In the genomic region with DNA sequence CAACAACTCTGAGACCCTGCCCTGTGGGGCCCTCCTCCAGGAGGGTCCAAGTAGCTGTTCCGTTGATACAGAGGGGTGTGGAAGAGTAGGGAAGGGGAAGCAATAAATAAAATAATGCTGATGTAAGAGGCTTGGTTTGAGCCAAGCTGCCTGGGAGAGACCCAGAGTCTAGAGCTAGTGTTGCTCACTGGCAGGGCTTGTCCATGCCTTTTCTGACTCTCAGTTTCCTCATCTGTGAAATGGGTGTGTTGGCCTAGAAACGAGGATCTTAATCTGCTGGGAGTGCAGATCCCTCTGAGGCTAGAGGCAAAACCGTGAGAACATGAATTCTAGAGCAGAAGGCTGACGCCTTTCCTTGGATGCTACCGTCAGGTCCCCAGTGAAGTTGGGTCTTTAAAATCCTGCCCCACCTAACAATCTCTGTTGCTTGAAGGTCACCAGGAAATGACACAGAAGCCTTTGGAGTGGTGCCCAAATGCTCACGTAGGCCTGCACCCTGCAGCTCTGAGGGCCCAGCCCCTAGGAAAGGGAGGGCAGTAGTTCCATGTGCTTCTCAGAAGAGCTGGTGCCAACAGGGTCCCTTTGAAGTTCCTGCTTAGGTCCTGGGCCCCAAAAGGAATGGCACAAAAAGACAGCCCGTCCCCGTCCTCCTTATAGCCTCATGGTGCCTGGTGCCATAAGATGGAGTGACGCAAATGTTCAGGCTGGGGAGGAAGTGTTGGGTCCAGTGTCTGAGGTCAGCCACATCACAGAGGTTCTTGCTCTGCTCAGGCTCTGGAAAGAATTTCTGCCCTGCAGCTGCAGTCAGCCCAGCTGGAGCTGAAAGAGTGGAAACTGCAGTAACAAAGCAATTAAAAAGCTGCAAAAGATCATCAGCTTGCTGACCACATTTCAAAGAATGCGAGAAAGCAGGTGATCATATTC, we compare ENCODE assay signal across 9 cellular contexts.
DNase-seq lines count a peak whose midpoint lies in the region; ATAC-seq and TF ChIP-seq lines count a peak whose summit lies in the region.
"Had no signal": no experiment of that assay in that cellular context is flagged by ENCODE, and none has a peak within 500 bp of the region (broad histone marks: within the 10 kb centered on the region; RNA-seq: fewer than 3 reads in every experiment).

No MANE protein-coding gene starts in this region.

- H3K27ac ChIP-seq in adrenal gland = peak overlapping the region; percentile 81 to 94 (median 93)
- H3K27ac ChIP-seq in transverse colon = peak overlapping the region in 3 of 4 donors; percentile 51 to 68 (median 52)
- H3K27ac ChIP-seq in dorsolateral prefrontal cortex = peak overlapping the region in 3 of 59 donors; percentile 10 to 33 (median 22)

- in situ Hi-C loops in transverse colon (cut with MboI; ENCODE audit: low pct_ligation_motif_present in 1 of 4, low pct_unique_long_range_greater_than_20kb in 1 of 4, low sequenced_read_pairs in 3 of 4) = no loop called here

- peak; percentile 42 for DNase-seq in activated CD8-positive, alpha-beta memory T cell treated with anti-CD3 and anti-CD28 coated beads for 24 hours
- DNase-seq in activated CD8-positive, alpha-beta memory T cell treated with anti-CD3 and anti-CD28 coated beads, Interleukin-2, amount 50 U/mL, for 48 hours = no peak
- DNase-seq in adrenal gland (peak; percentile 80 to 95 (median 89)), kidney tubule cell (ENCODE audit: low spot score) (peak; percentile 87), transverse colon (peak; percentile 66), dorsolateral prefrontal cortex (no peak), natural killer cell (no peak)
- DNase-seq: activated T-cell treated with anti-CD3 and anti-CD28 coated beads, Interleukin-2, amount 50 U/mL, for 1 hour had no signal

- no peaks in the 10 kb centered on the region for H3K36me3 ChIP-seq in adrenal gland (replicated peaks in 1 of 2)
- H3K36me3 ChIP-seq in transverse colon = no peaks in the 10 kb centered on the region

- no peak for TF ChIP-seq EP300 in transverse colon (IDR thresholded peaks at IDR 0.05; ENCODE audit: low read depth)

- TF ChIP-seq POLR2A in adrenal gland (IDR thresholded peaks at IDR 0.05) (peak in 1 of 2 donors; percentile 13), transverse colon (IDR thresholded peaks at IDR 0.05) (no peak)

- H3K27me3 ChIP-seq in adrenal gland = no peaks in the 10 kb centered on the region
- no peaks in the 10 kb centered on the region for H3K27me3 ChIP-seq in transverse colon
- no peaks in the 10 kb centered on the region for H3K27me3 ChIP-seq in dorsolateral prefrontal cortex

- H3K4me1 Mint-ChIP-seq in natural killer cell = peaks cover 5 to 9% of the 10 kb centered on the region in 2 donors

- H3K36me3 Mint-ChIP-seq in natural killer cell = no peaks in the 10 kb centered on the region

- TF ChIP-seq CTCF in adrenal gland (IDR thresholded peaks at IDR 0.05) (no peak), transverse colon (IDR thresholded peaks at IDR 0.05) (no peak), dorsolateral prefrontal cortex (IDR thresholded peaks at IDR 0.05 in 54 of 56, conservative IDR thresholded peaks at IDR 0.05 in 2 of 56; ENCODE audit: low read depth in 1 of 56, partially characterized antibody in 56 of 56) (no peak), natural killer cell (IDR thresholded peaks at IDR 0.05) (no peak)

- no peaks in the 10 kb centered on the region for H3K9me3 Mint-ChIP-seq in natural killer cell

- peaks cover 8 to 16% of the 10 kb centered on the region in 2 donors for H3K4me1 ChIP-seq in adrenal gland (replicated peaks in 1 of 2)
- peaks cover 0 to 20% (median 19%) of the 10 kb centered on the region in 4 donors for H3K4me1 ChIP-seq in transverse colon

- H3K9me3 ChIP-seq in adrenal gland (replicated peaks in 1 of 3) (no peaks in the 10 kb centered on the region), transverse colon (no peaks in the 10 kb centered on the region)

- intact Hi-C loops in adrenal gland (cut with DNase I) (no loop called here), transverse colon (cut with DNase I; ENCODE audit: low total_unique reads) (no loop called here), dorsolateral prefrontal cortex (cut with DNase I) (no loop called here), natural killer cell (cut with micrococcal nuclease) (loop anchor here (1.0 kb wide), 1 partner anchor 33 kb away; no protein-coding TSS in a partner anchor)

- ATAC-seq in HG03469 (IDR thresholded peaks at IDR 0.05; ENCODE audit: unreplicated experiment) (no peak), natural killer cell (no peak)

- H3K27ac Mint-ChIP-seq in natural killer cell = no peak overlapping the region

- no peak overlapping the region for H3K4me3 Mint-ChIP-seq in natural killer cell

- H3K27me3 Mint-ChIP-seq in natural killer cell (ENCODE audit: low read depth in 2 of 2) = peaks cover 0 to 5% of the 10 kb centered on the region in 2 donors

- 33 to 58% (median 44%) methylated on average over 9 to 10 of the region's 10 CpGs for WGBS in adrenal gland, 4 donors
- WGBS in transverse colon (ENCODE audit: low coverage in 1 of 2), 2 donors = 40% methylated on average over 10 of the region's 10 CpGs; no CpG with 5 or more reads in 1 of the 2 donors

- H3K4me3 ChIP-seq in adrenal gland (no peak overlapping the region), transverse colon (no peak overlapping the region), dorsolateral prefrontal cortex (no peak overlapping the region)

Comparison
In these comparisons a context has a peak if more than half of its experiments do, and no peak if none do; other contexts are left out.
1. DNase-seq: peak in activated CD8-positive, alpha-beta memory T cell treated with anti-CD3 and anti-CD28 coated beads for 24 hours (single experiment), adrenal gland (7 of 7), kidney tubule cell (single experiment) and transverse colon (single experiment); none in activated CD8-positive, alpha-beta memory T cell treated with anti-CD3 and anti-CD28 coated beads, Interleukin-2, amount 50 U/mL, for 48 hours (single experiment), dorsolateral prefrontal cortex (0 of 10) and natural killer cell (single experiment).